In the genomic region with DNA sequence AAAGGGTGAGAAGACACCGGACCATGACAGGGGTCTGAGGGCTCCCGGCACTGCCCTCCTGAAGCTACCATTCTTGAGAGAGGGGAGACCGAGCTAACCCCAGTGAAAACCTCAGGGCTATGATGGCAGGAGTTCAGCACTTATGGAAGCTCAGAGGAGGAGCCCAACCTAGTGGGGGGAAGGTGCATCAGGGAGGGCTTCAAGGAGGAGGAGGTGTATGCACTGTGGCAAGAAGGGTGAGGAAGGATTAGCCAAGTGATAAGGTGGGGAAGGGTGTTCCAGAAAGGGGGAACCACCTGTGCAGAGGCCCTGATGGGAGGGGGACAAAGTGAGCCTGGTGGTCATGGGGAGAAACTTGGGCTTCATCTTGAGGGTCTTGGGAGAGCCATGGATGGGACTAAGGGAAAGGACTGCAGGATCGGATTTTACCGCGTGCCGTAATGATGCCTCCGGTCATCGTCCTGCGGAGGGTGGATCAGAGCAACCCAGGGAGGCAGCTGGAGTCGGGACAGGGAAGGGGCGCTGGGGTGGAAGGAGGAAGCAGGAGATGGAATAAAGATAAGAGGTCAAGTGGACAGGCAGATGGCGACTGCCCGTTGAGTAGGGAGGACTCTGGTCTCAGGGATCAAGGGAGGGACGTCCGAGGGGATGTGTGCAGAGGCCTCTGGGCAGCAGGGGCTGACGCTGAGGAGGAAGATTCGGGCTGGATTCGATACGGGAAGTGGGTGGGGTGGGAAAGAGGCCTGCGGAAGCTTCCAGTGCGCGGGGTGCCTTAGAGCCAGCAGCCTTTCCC, we compare ENCODE assay signal across 6 cellular contexts. TPM values are rescaled to one million over a fixed set of nuclear protein-coding genes. Genes with fewer than 3 reads are reported as not detected.
DNase-seq lines count a peak whose midpoint lies in the region; ATAC-seq and TF ChIP-seq lines count a peak whose summit lies in the region.

No MANE protein-coding gene starts in this region.

- no peak overlapping the region for H3K27ac ChIP-seq in CD4-positive, alpha-beta memory T cell (ENCODE audit: low read depth, low read length)
- H3K27ac ChIP-seq in lung (ENCODE audit: low read depth in 1 of 2, low read length in 1 of 2) = no peak overlapping the region

- no peak for ATAC-seq in activated CD8-positive, alpha-beta T cell treated with anti-CD3 and anti-CD28 coated beads for 36 hours
- ATAC-seq in lung (ENCODE audit: insufficient read depth, low FRiP score) (no peak), HG03025 (IDR thresholded peaks at IDR 0.05; ENCODE audit: low FRiP score, unreplicated experiment) (no peak), GM19452 (IDR thresholded peaks at IDR 0.05; ENCODE audit: unreplicated experiment) (no peak)

- WGBS in lung, 2 donors = 19% methylated on average over 23 of the region's 23 CpGs

- peak overlapping the region; percentile 11 to 68 for H3K4me3 ChIP-seq in CD4-positive, alpha-beta memory T cell (ENCODE audit: low read length in 2 of 2)
- peak overlapping the region; percentile 33 for H3K4me3 ChIP-seq in lung

- TF ChIP-seq CTCF in activated CD8-positive, alpha-beta T cell treated with anti-CD3 and anti-CD28 coated beads for 36 hours (IDR thresholded peaks at IDR 0.05) = no peak
- no peak for TF ChIP-seq CTCF in lung (IDR thresholded peaks at IDR 0.05; ENCODE audit: control extremely low read depth, extremely low read depth)

- no peak for DNase-seq in CD4-positive, alpha-beta memory T cell
- no peak for DNase-seq in activated CD8-positive, alpha-beta T cell treated with anti-CD3 and anti-CD28 coated beads for 36 hours
- DNase-seq in lung (ENCODE audit: low spot score) (no peak), kidney glomerular epithelial cell (lab: John Stamatoyannopoulos, UW) (no peak)

- POLR2A ChIA-PET in CD4-positive, alpha-beta memory T cell (lab: Charles Lee; ENCODE audit: partially characterized antibody) = interaction anchor here (0.9 to 3.7 kb wide), 6 partner anchors 8 to 42 kb away, joined by 3 to 28 read pairs (median 3); a partner anchor contains a TSS
- POLR2A ChIA-PET in activated CD8-positive, alpha-beta T cell treated with anti-CD3 and anti-CD28 coated beads for 36 hours (lab: Charles Lee) = interaction anchor here (2.9 kb wide), 1 partner anchor 13 kb away, joined by 13 read pairs; a partner anchor contains a TSS

- no peaks in the 10 kb centered on the region for H3K9me3 ChIP-seq in CD4-positive, alpha-beta memory T cell (ENCODE audit: control insufficient read depth in 1 of 2, low read length in 2 of 2)
- H3K9me3 ChIP-seq in lung (ENCODE audit: control insufficient read depth in 2 of 2, insufficient read depth in 1 of 2, low read length in 1 of 2) = no peaks in the 10 kb centered on the region

- no peaks in the 10 kb centered on the region for H3K27me3 ChIP-seq in CD4-positive, alpha-beta memory T cell (ENCODE audit: insufficient read depth, low read length)
- no peaks in the 10 kb centered on the region for H3K27me3 ChIP-seq in lung (ENCODE audit: control insufficient read depth, insufficient read depth)

- peak overlapping the region in 5 of 7 donors; percentile 15 to 69 (median 55) for H3K27ac Mint-ChIP-seq in CD4-positive, alpha-beta memory T cell
- no peak overlapping the region for H3K27ac Mint-ChIP-seq in activated CD8-positive, alpha-beta T cell treated with anti-CD3 and anti-CD28 coated beads for 36 hours

- H3K36me3 ChIP-seq in CD4-positive, alpha-beta memory T cell (ENCODE audit: insufficient read depth, low read length) = no peaks in the 10 kb centered on the region
- no peaks in the 10 kb centered on the region for H3K36me3 ChIP-seq in lung (ENCODE audit: control insufficient read depth in 2 of 2, insufficient read depth in 2 of 2, low read length in 2 of 2)

- no peaks in the 10 kb centered on the region for H3K36me3 Mint-ChIP-seq in CD4-positive, alpha-beta memory T cell
- H3K36me3 Mint-ChIP-seq in activated CD8-positive, alpha-beta T cell treated with anti-CD3 and anti-CD28 coated beads for 36 hours (ENCODE audit: low read depth) = no peaks in the 10 kb centered on the region

- intact Hi-C loops in CD4-positive, alpha-beta memory T cell (cut with micrococcal nuclease) = no loop called here
- intact Hi-C loops in activated CD8-positive, alpha-beta T cell treated with anti-CD3 and anti-CD28 coated beads for 36 hours (cut with micrococcal nuclease) = no loop called here

- H3K4me1 Mint-ChIP-seq in CD4-positive, alpha-beta memory T cell = peaks cover 0 to 26% (median 13%) of the 10 kb centered on the region in 4 donors
- peaks cover 10% of the 10 kb centered on the region for H3K4me1 Mint-ChIP-seq in activated CD8-positive, alpha-beta T cell treated with anti-CD3 and anti-CD28 coated beads for 36 hours (ENCODE audit: low read depth)

- H3K27me3 Mint-ChIP-seq in CD4-positive, alpha-beta memory T cell = peaks cover 0 to 4% of the 10 kb centered on the region in 2 donors
- H3K27me3 Mint-ChIP-seq in activated CD8-positive, alpha-beta T cell treated with anti-CD3 and anti-CD28 coated beads for 36 hours = peaks cover 22% of the 10 kb centered on the region

- peaks cover 13% of the 10 kb centered on the region for H3K4me1 ChIP-seq in CD4-positive, alpha-beta memory T cell (ENCODE audit: insufficient read depth, low read length)
- peaks cover 0 to 2% of the 10 kb centered on the region in 2 donors for H3K4me1 ChIP-seq in lung (ENCODE audit: control insufficient read depth in 2 of 2, insufficient read depth in 2 of 2, low read length in 2 of 2)

- peak overlapping the region; percentile 80 to 87 (median 86) for H3K4me3 Mint-ChIP-seq in CD4-positive, alpha-beta memory T cell
- peak overlapping the region; percentile 78 for H3K4me3 Mint-ChIP-seq in activated CD8-positive, alpha-beta T cell treated with anti-CD3 and anti-CD28 coated beads for 36 hours

- CTCF ChIA-PET in CD4-positive, alpha-beta memory T cell (lab: Charles Lee; ENCODE audit: partially characterized antibody) = interaction anchor here (0.8 kb wide), 2 partner anchors 13 to 25 kb away, joined by 3 read pairs; a partner anchor contains a TSS
- CTCF ChIA-PET in activated CD8-positive, alpha-beta T cell treated with anti-CD3 and anti-CD28 coated beads for 36 hours (lab: Charles Lee) = interaction anchor here (1.1 to 2.3 kb wide), 6 partner anchors 13 to 117 kb away, joined by 3 to 7 read pairs (median 4); a partner anchor contains a TSS

- H3K9me3 Mint-ChIP-seq in CD4-positive, alpha-beta memory T cell = no peaks in the 10 kb centered on the region
- no peaks in the 10 kb centered on the region for H3K9me3 Mint-ChIP-seq in activated CD8-positive, alpha-beta T cell treated with anti-CD3 and anti-CD28 coated beads for 36 hours

RNA-seq across cellular contexts. Expression of a gene that starts 13.3 kb away (rescaled TPM):
- 10 to 100 TPM; 89.6 to 90.6 TPM for total RNA-seq in CD4-positive, alpha-beta memory T cell
- polyA plus RNA-seq in CD4-positive, alpha-beta memory T cell = 100 to 1,000 TPM; 178 to 197 TPM
- total RNA-seq in activated CD8-positive, alpha-beta T cell treated with anti-CD3 and anti-CD28 coated beads for 36 hours = 100 to 1,000 TPM; 178 to 191 TPM
- 100 to 1,000 TPM; 134 to 163 TPM for total RNA-seq in lung
- 100 to 1,000 TPM in 1 of 2 donors, 10 to 100 TPM in 1; 65.4 to 233 TPM for polyA plus RNA-seq in lung

RNA-seq across cellular contexts. Expression of a gene that starts 25.4 kb away (rescaled TPM):
- 10 to 100 TPM; 23.3 to 27.0 TPM for total RNA-seq in CD4-positive, alpha-beta memory T cell
- polyA plus RNA-seq in CD4-positive, alpha-beta memory T cell = 1 to 10 TPM; 2.2 to 3.7 TPM
- 1 to 10 TPM; 3.4 to 5.8 TPM for total RNA-seq in activated CD8-positive, alpha-beta T cell treated with anti-CD3 and anti-CD28 coated beads for 36 hours
- 10 to 100 TPM; 12.3 to 14.0 TPM for total RNA-seq in lung
- polyA plus RNA-seq in lung = 1 to 10 TPM; 4.5 to 7.6 TPM

RNA-seq across cellular contexts. Expression of a gene that starts 26.8 kb away (rescaled TPM):
- total RNA-seq in CD4-positive, alpha-beta memory T cell = under 1 TPM in 1 of 2 experiments, not detected in 1; 0.15 TPM
- not detected for polyA plus RNA-seq in CD4-positive, alpha-beta memory T cell
- not detected for total RNA-seq in activated CD8-positive, alpha-beta T cell treated with anti-CD3 and anti-CD28 coated beads for 36 hours
- total RNA-seq in lung = under 1 TPM; 0.17 to 0.61 TPM
- under 1 TPM; 0.33 to 0.44 TPM for polyA plus RNA-seq in lung

RNA-seq across cellular contexts. Expression of a gene that starts 27.5 kb away (rescaled TPM):
- 1 to 10 TPM; 3.0 to 3.8 TPM for total RNA-seq in CD4-positive, alpha-beta memory T cell
- polyA plus RNA-seq in CD4-positive, alpha-beta memory T cell = under 1 TPM in 1 of 2 donors, not detected in 1; 0.07 TPM
- total RNA-seq in activated CD8-positive, alpha-beta T cell treated with anti-CD3 and anti-CD28 coated beads for 36 hours = 1 to 10 TPM in 1 of 2 experiments, under 1 TPM in 1; 0.69 to 1.5 TPM
- total RNA-seq in lung = 1 to 10 TPM in 1 of 2 donors, under 1 TPM in 1; 0.09 to 2.6 TPM
- polyA plus RNA-seq in lung = 1 to 10 TPM; 1.2 to 1.4 TPM

RNA-seq across cellular contexts. Expression of a gene that starts 41.4 kb away (rescaled TPM):
- total RNA-seq in CD4-positive, alpha-beta memory T cell = 10 to 100 TPM; 14.5 to 14.9 TPM
- 1 to 10 TPM; 1.3 to 7.4 TPM for polyA plus RNA-seq in CD4-positive, alpha-beta memory T cell
- 10 to 100 TPM; 10.3 to 11.9 TPM for total RNA-seq in activated CD8-positive, alpha-beta T cell treated with anti-CD3 and anti-CD28 coated beads for 36 hours
- 1 to 10 TPM; 3.0 to 9.5 TPM for total RNA-seq in lung
- 10 to 100 TPM in 1 of 2 donors, 1 to 10 TPM in 1; 7.6 to 10.8 TPM for polyA plus RNA-seq in lung
